In genomic region chr20:17570347-17571152, GRCh38 we compare ENCODE assay signal across 1 cellular context.
TF ChIP-seq lines count a peak whose summit lies in the region.

No MANE protein-coding gene starts in this region.

TF ChIP-seq in K562, 482 proteins besides CTCF, POLR2A, EP300 and RAD21 (continued from another document and continues in another):
- TF ChIP-seq ARID3A (IDR thresholded peaks at IDR 0.05; ENCODE audit: borderline replicate concordance, low read depth, low read length) = no peak
- TF ChIP-seq BRD9 (IDR thresholded peaks at IDR 0.05; ENCODE audit: low read depth, partially characterized antibody) = no peak
- TF ChIP-seq ZNF507 (tag; conservative IDR thresholded peaks at IDR 0.05) = no peak
- TF ChIP-seq CC2D1A (IDR thresholded peaks at IDR 0.05) = no peak
- TF ChIP-seq HNRNPL (IDR thresholded peaks at IDR 0.05; ENCODE audit: low read depth, low read length) = no peak
- TF ChIP-seq MLX (CRISPR knock-in tag; conservative IDR thresholded peaks at IDR 0.05) = no peak
- TF ChIP-seq SRSF7 (optimal IDR thresholded peaks at IDR 0.05; ENCODE audit: low read depth, low read length) = no peak
- 0 out of 2 replicates have a peak, but pooled peaks have one; percentile 30 for TF ChIP-seq PKNOX1 (IDR thresholded peaks at IDR 0.05)
- peak; percentile 23; the same call in 1 of the 2 replicates for TF ChIP-seq PHF8 (IDR thresholded peaks at IDR 0.05; ENCODE audit: borderline replicate concordance, low read length)
- no peak for TF ChIP-seq ZBTB26 (CRISPR knock-in tag; IDR thresholded peaks at IDR 0.05)
- TF ChIP-seq REST (CRISPR knock-in tag; IDR thresholded peaks at IDR 0.05; ENCODE audit: low read depth) = no peak
- no peak for TF ChIP-seq CREB1 (IDR thresholded peaks at IDR 0.05)
- TF ChIP-seq CREB1 (CRISPR knock-in tag; IDR thresholded peaks at IDR 0.05) = no peak
- no peak for TF ChIP-seq ZBTB12 (CRISPR knock-in tag; IDR thresholded peaks at IDR 0.05)
- TF ChIP-seq ZNF583 (CRISPR knock-in tag; IDR thresholded peaks at IDR 0.05) = no peak
- no peak for TF ChIP-seq ID3 (CRISPR knock-in tag; IDR thresholded peaks at IDR 0.05)
- no peak for TF ChIP-seq ID3 (tag; IDR thresholded peaks at IDR 0.05)
- no peak for TF ChIP-seq ZC3H11A (IDR thresholded peaks at IDR 0.05; ENCODE audit: low read depth, low read length)
- TF ChIP-seq FOXP4 (CRISPR knock-in tag; IDR thresholded peaks at IDR 0.05; ENCODE audit: borderline replicate concordance) = no peak
- TF ChIP-seq CGGBP1 (CRISPR knock-in tag; IDR thresholded peaks at IDR 0.05) = no peak
- TF ChIP-seq CBFA2T3 (IDR thresholded peaks at IDR 0.05) = peak; percentile 64
- no peak for TF ChIP-seq ZBTB34 (CRISPR knock-in tag; IDR thresholded peaks at IDR 0.05)
- no peak for TF ChIP-seq TRIM24 (IDR thresholded peaks at IDR 0.05)
- TF ChIP-seq NELFE (IDR thresholded peaks at IDR 0.05; ENCODE audit: insufficient read depth, insufficient read length) = no peak
- TF ChIP-seq SAP30 (IDR thresholded peaks at IDR 0.05; ENCODE audit: borderline replicate concordance, insufficient read depth, low read depth, low read length, poor library complexity, severe bottlenecking) = peak; percentile 24
- TF ChIP-seq FOXK1 (CRISPR knock-in tag; IDR thresholded peaks at IDR 0.05; ENCODE audit: borderline replicate concordance) = no peak
- TF ChIP-seq SMAD4 (CRISPR knock-in tag; conservative IDR thresholded peaks at IDR 0.05) = no peak
- no peak for TF ChIP-seq CREB3L1 (IDR thresholded peaks at IDR 0.05; ENCODE audit: borderline replicate concordance, low read depth)
- TF ChIP-seq MYC (IDR thresholded peaks at IDR 0.05; ENCODE audit: low read depth, low read length) = no peak
- no peak for TF ChIP-seq MYC (CRISPR knock-in tag; IDR thresholded peaks at IDR 0.05; ENCODE audit: borderline replicate concordance, low read depth)
- peak; percentile 67 for TF ChIP-seq RBFOX2 (IDR thresholded peaks at IDR 0.05; ENCODE audit: low read depth, low read length)
- 0 out of 2 replicates have a peak, but pooled peaks have one; percentile 7 for TF ChIP-seq ZBTB7A (IDR thresholded peaks at IDR 0.05; ENCODE audit: borderline replicate concordance, control insufficient read depth, low read depth, low read length)
- no peak for TF ChIP-seq ZNF280B (CRISPR knock-in tag; IDR thresholded peaks at IDR 0.05)
- TF ChIP-seq ZEB2 (IDR thresholded peaks at IDR 0.05) = no peak
- TF ChIP-seq NR2F6 (CRISPR knock-in tag; IDR thresholded peaks at IDR 0.05) = no peak
- TF ChIP-seq ZNF449 (CRISPR knock-in tag; IDR thresholded peaks at IDR 0.05) = no peak
- TF ChIP-seq CHCHD3 (CRISPR knock-in tag; IDR thresholded peaks at IDR 0.05) = no peak
- no peak for TF ChIP-seq MAFF (IDR thresholded peaks at IDR 0.05; ENCODE audit: low read length)
- no peak for TF ChIP-seq STAT5B (CRISPR knock-in tag; IDR thresholded peaks at IDR 0.05)
- no peak for TF ChIP-seq MECOM (CRISPR knock-in tag; IDR thresholded peaks at IDR 0.05)
- no peak for TF ChIP-seq FOXA1 (IDR thresholded peaks at IDR 0.05; ENCODE audit: borderline replicate concordance)
- TF ChIP-seq TFAP4 (CRISPR knock-in tag; IDR thresholded peaks at IDR 0.05; ENCODE audit: borderline replicate concordance) = peak; percentile 57; the same call in 1 of the 2 replicates
- TF ChIP-seq RBM22 (IDR thresholded peaks at IDR 0.05; ENCODE audit: low read depth, low read length, poor library complexity, severe bottlenecking) = no peak
